In genomic region chr2:168431301-168432024, GRCh38 we compare ENCODE assay signal across 16 cellular contexts.
"Had no signal": no experiment of that assay in that cellular context is flagged by ENCODE, and none has a peak within 500 bp of the region (broad histone marks: within the 10 kb centered on the region; RNA-seq: fewer than 3 reads in every experiment).

No MANE protein-coding gene starts in this region.

- H3K36me3 Mint-ChIP-seq: brain had no signal

- DNase-seq: activated CD4-positive, CD25-positive, alpha-beta regulatory T cell; activated CD8-positive, alpha-beta memory T cell treated with anti-CD3 and anti-CD28 coated beads, Interleukin-2, amount 10 ng/mL, durations not matched to agents 7 days and 5 days; activated naive CD4-positive, alpha-beta T cell treated with anti-CD3 and anti-CD28 coated beads, Interleukin-2, amount 10 ng/mL, durations not matched to agents 7 days and 5 days; amygdala; dermis blood vessel endothelial cell; left lung; mesenchymal stem cell; ovary; stimulated activated CD4-positive, alpha-beta T cell treated with anti-CD3 and anti-CD28 coated beads, Interleukin-4, amount 100 ng/mL, for 4 hours; tibial artery; uterus had no signal

- FAIRE-seq: keratinocyte, TTC549 had no signal

- H3K27me3 Mint-ChIP-seq: central memory CD8-positive, alpha-beta T cell had no signal

- H3K9me3 Mint-ChIP-seq: central memory CD8-positive, alpha-beta T cell had no signal

- H3K4me3 Mint-ChIP-seq: activated CD8-positive, alpha-beta memory T cell treated with anti-CD3 and anti-CD28 coated beads, Interleukin-2, amount 10 ng/mL, durations not matched to agents 7 days and 5 days; activated naive CD4-positive, alpha-beta T cell treated with anti-CD3 and anti-CD28 coated beads, Interleukin-2, amount 10 ng/mL, durations not matched to agents 7 days and 5 days; brain; central memory CD8-positive, alpha-beta T cell had no signal

- H3K9me3 ChIP-seq: gastroesophageal sphincter, left lung, ovary, tibial artery, uterus had no signal

- H3K27ac Mint-ChIP-seq: activated CD8-positive, alpha-beta memory T cell treated with anti-CD3 and anti-CD28 coated beads, Interleukin-2, amount 10 ng/mL, durations not matched to agents 7 days and 5 days; brain had no signal

- ATAC-seq: activated CD8-positive, alpha-beta memory T cell treated with anti-CD3 and anti-CD28 coated beads, Interleukin-2, amount 10 ng/mL, durations not matched to agents 7 days and 5 days; gastroesophageal sphincter; left lung had no signal
